8 cellular contexts compared by ENCODE assay signal in genomic region chr19:4066682-4067395, GRCh38. TPM values are rescaled to one million over a fixed set of nuclear protein-coding genes. Genes with fewer than 3 reads are reported as not detected.
DNase-seq lines count a peak whose midpoint lies in the region; ATAC-seq and TF ChIP-seq lines count a peak whose summit lies in the region.

ZBTB7A (minus strand) TSS chr19:4066899; CDS start chr19:4055232, 11,667 bp downstream.

- no peaks in the 10 kb centered on the region for H3K9me2 ChIP-seq in HCT116 (ENCODE audit: insufficient read depth)

- peaks cover 3% of the 10 kb centered on the region; the same call in 1 of the 2 replicates for H4K20me1 ChIP-seq in HCT116 (ENCODE audit: insufficient read depth)

- DNase-seq in AG10803 (ENCODE audit: low read depth), result peak; percentile 72
- DNase-seq in HCT116 (ENCODE audit: low read depth, low spot score), result peak; percentile 53
- DNase-seq in NOMO-1 (lab: John Stamatoyannopoulos, UW; ENCODE audit: unreplicated experiment in 2 of 2), result peak; percentile 87 to 88
- DNase-seq in activated CD8-positive, alpha-beta memory T cell treated with anti-CD3 and anti-CD28 coated beads for 4 hours (ENCODE audit: low read depth in 2 of 2), result peak; percentile 56 to 66
- DNase-seq in effector memory CD8-positive, alpha-beta T cell, result peak; percentile 67 to 76 (median 69)
- DNase-seq in medulla oblongata (ENCODE audit: extremely low spot score), result peak; percentile 65
- DNase-seq in stimulated activated CD8-positive, alpha-beta memory T cell treated with anti-CD3 and anti-CD28 coated beads, Interleukin-12 subunit alpha, Interleukin-12 subunit beta, amount 100 ng/mL, for 1 hour (ENCODE audit: low read depth), result peak; percentile 68

- no peaks in the 10 kb centered on the region for H3K27me3 Mint-ChIP-seq in effector memory CD8-positive, alpha-beta T cell

- intact Hi-C loops in HCT116 (cut with micrococcal nuclease), result loop anchor here (5.0 to 10.0 kb wide), 3 partner anchors 68 to 362 kb away; partner anchors contain the start of genes ANKRD24, PIP5K1C, SIRT6 and TJP3

- TF ChIP-seq CTCF in AG10803 (conservative IDR thresholded peaks at IDR 0.05; ENCODE audit: low read length) (no peak), HCT116 (IDR thresholded peaks at IDR 0.05 in 2 of 3, conservative IDR thresholded peaks at IDR 0.05 in 1 of 3; ENCODE audit: borderline replicate concordance in 1 of 3, insufficient read depth in 1 of 3, low read depth in 2 of 3, low read length in 2 of 3) (no peak)

- no peaks in the 10 kb centered on the region for H3K9me3 ChIP-seq in HCT116 (ENCODE audit: control insufficient read depth in 1 of 2, insufficient read depth in 1 of 2, low read depth in 1 of 2, low read length in 2 of 2)

- H3K4me1 ChIP-seq in HCT116 (ENCODE audit: control insufficient read depth in 1 of 2, insufficient read depth in 2 of 2, low read length in 2 of 2), result peaks cover 23 to 34% of the 10 kb centered on the region in 2 experiments

- no peak for TF ChIP-seq RAD21 in HCT116 (IDR thresholded peaks at IDR 0.05; ENCODE audit: low read depth)

- no peaks in the 10 kb centered on the region for H3K27me3 ChIP-seq in HCT116 (ENCODE audit: insufficient read depth, low read length)

- peak within 1 kb of the TSS; percentile 89 for H3K4me2 ChIP-seq in HCT116 (ENCODE audit: low read length)

- H3K4me3 Mint-ChIP-seq in effector memory CD8-positive, alpha-beta T cell, result peak within 1 kb of the TSS; percentile 82 to 85

- H3K79me2 ChIP-seq in HCT116 (ENCODE audit: insufficient read depth, low read length), result peaks cover 33% of the 10 kb centered on the region

- ATAC-seq in HCT116 (peak; percentile 35), GM19035 (IDR thresholded peaks at IDR 0.05; ENCODE audit: unreplicated experiment) (no peak)
- ATAC-seq in effector memory CD8-positive, alpha-beta T cell (replicated peaks), result peak; percentile 45

- no TSS peak for BruUV-seq in HCT116 (replicated peaks; lab: Mats Ljungman, UMichigan)

- TF ChIP-seq POLR2A in HCT116 (IDR thresholded peaks at IDR 0.05; ENCODE audit: borderline replicate concordance, extremely low read depth, insufficient read depth, insufficient read length), result peak; percentile 22

- CTCF ChIA-PET in HCT116 (lab: Charles Lee), result interaction anchor here (0.9 kb wide), 1 partner anchor 73 kb away, joined by 3 read pairs; no protein-coding TSS in a partner anchor

- H3K9ac ChIP-seq in HCT116 (ENCODE audit: low read length), result peak within 1 kb of the TSS; percentile 91

- RAD21 ChIA-PET in HCT116 (lab: Charles Lee; ENCODE audit: low non-redundant PET in 1 of 2, low total read pairs in 2 of 2, uncharacterized antibody in 2 of 2, unreplicated experiment in 2 of 2), result interaction anchor here in 1 of 2 experiments (0.7 kb wide), 1 partner anchor 14 kb away, joined by 6 read pairs; no protein-coding TSS in a partner anchor

- peak within 1 kb of the TSS in 1 of 2 donors; percentile 75 for H3K27ac Mint-ChIP-seq in effector memory CD8-positive, alpha-beta T cell

- peaks cover 37% of the 10 kb centered on the region for H3K36me3 Mint-ChIP-seq in effector memory CD8-positive, alpha-beta T cell (ENCODE audit: insufficient read depth)

- POLR2A ChIA-PET in HCT116 (lab: Charles Lee), result interaction anchor here (0.5 kb wide), 1 partner anchor 181 kb away, joined by 3 read pairs; no protein-coding TSS in a partner anchor

- H3K4me1 Mint-ChIP-seq in effector memory CD8-positive, alpha-beta T cell (ENCODE audit: low read depth in 2 of 2), result peaks cover 28 to 29% of the 10 kb centered on the region in 2 donors

- peaks cover 0 to 11% of the 10 kb centered on the region in 2 experiments; a peak in 1 of 4 replicates for H3K36me3 ChIP-seq in HCT116 (ENCODE audit: control insufficient read depth in 1 of 2, insufficient read depth in 2 of 2, low read length in 2 of 2)

- H3K9me3 Mint-ChIP-seq in effector memory CD8-positive, alpha-beta T cell, result no peaks in the 10 kb centered on the region

- peak within 1 kb of the TSS; percentile 78 for H3K27ac ChIP-seq in HCT116 (ENCODE audit: low read depth, low read length)

- H2AFZ ChIP-seq in HCT116 (ENCODE audit: low read depth, low read length, poor library complexity, severe bottlenecking), result no peak within 1 kb of the TSS

- H3K4me3 ChIP-seq in AG10803 (ENCODE audit: low read length) (peak within 1 kb of the TSS; percentile 72), HCT116 (replicated peaks in 1 of 2; ENCODE audit: low read depth in 1 of 2, low read length in 2 of 2) (peak within 1 kb of the TSS; percentile 75 to 82)

TF ChIP-seq in HCT116, 20 proteins besides CTCF, POLR2A, EP300 and RAD21:
- TF ChIP-seq CEBPB (IDR thresholded peaks at IDR 0.05; ENCODE audit: low read depth) (no peak), SRF (IDR thresholded peaks at IDR 0.05; ENCODE audit: low read depth) (no peak), YY1 (IDR thresholded peaks at IDR 0.05; ENCODE audit: extremely low read depth, insufficient replicate concordance, low read depth, low read length) (no peak), POLR2AphosphoS5 (IDR thresholded peaks at IDR 0.05; ENCODE audit: low read depth, low read length) (peak; percentile 50; the same call in 1 of the 2 replicates), SP1 (IDR thresholded peaks at IDR 0.05; ENCODE audit: low read depth) (no peak), ZBTB33 (IDR thresholded peaks at IDR 0.05; ENCODE audit: extremely low read depth, insufficient replicate concordance, low read length) (no peak), FOSL1 (IDR thresholded peaks at IDR 0.05; ENCODE audit: low read depth) (no peak), SIN3A (IDR thresholded peaks at IDR 0.05; ENCODE audit: low read depth) (no peak), EZH2 (IDR thresholded peaks at IDR 0.05) (no peak), ATF3 (IDR thresholded peaks at IDR 0.05) (no peak), ZNF274 (IDR thresholded peaks at IDR 0.05; ENCODE audit: low read depth, low read length) (no peak), CBX3 (IDR thresholded peaks at IDR 0.05; ENCODE audit: low read depth) (no peak), EZH2phosphoT487 (IDR thresholded peaks at IDR 0.05; ENCODE audit: borderline replicate concordance) (no peak), REST (IDR thresholded peaks at IDR 0.05; ENCODE audit: low read depth) (no peak), ELF1 (IDR thresholded peaks at IDR 0.05; ENCODE audit: borderline replicate concordance, low read depth) (no peak), EGR1 (IDR thresholded peaks at IDR 0.05; ENCODE audit: low read depth) (peak; percentile 49; the same call in 1 of the 2 replicates), JUND (IDR thresholded peaks at IDR 0.05) (no peak), TCF7L2 (IDR thresholded peaks at IDR 0.05; ENCODE audit: borderline replicate concordance, extremely low read depth, insufficient read depth, insufficient read length) (peak; percentile 28), ZFX (IDR thresholded peaks at IDR 0.05) (peak; percentile 15; the same call in 1 of the 2 replicates)
- TF ChIP-seq, protein P1, sequence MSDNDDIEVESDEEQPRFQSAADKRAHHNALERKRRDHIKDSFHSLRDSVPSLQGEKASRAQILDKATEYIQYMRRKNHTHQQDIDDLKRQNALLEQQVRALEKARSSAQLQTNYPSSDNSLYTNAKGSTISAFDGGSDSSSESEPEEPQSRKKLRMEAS (IDR thresholded peaks at IDR 0.05), result 0 out of 2 replicates have a peak, but pooled peaks have one; percentile 27

RNA-seq across cellular contexts. Expression of gene ZBTB7A, which starts in this region (rescaled TPM):
- 49.5 TPM for total RNA-seq in HCT116 (2021; ENCODE audit: unreplicated experiment)
- polyA plus RNA-seq in HCT116 (2012), result 22.4 and 32.2 TPM in 2 replicates
